8 cellular contexts compared by ENCODE assay signal in genomic region chr10:120336910-120337540, GRCh38.
DNase-seq lines count a peak whose midpoint lies in the region; ATAC-seq and TF ChIP-seq lines count a peak whose summit lies in the region.

No MANE protein-coding gene starts in this region.

- no peaks in the 10 kb centered on the region for H3K4me1 Mint-ChIP-seq in stimulated activated memory B cell treated with anti-CD40 and anti-IgM and Interleukin-4, amounts not matched to agents 10 μg/mL and 1 μg/mL and 100 μg/mL, for 72 hours

- H3K27ac Mint-ChIP-seq in stimulated activated memory B cell treated with anti-CD40 and anti-IgM and Interleukin-4, amounts not matched to agents 10 μg/mL and 1 μg/mL and 100 μg/mL, for 72 hours = no peak overlapping the region

- in situ Hi-C loops in G401 (cut with HindIII; ENCODE audit: low sequenced_read_pairs) = no loop called here

- H3K36me3 ChIP-seq in right atrium auricular region = no peaks in the 10 kb centered on the region

- no peaks in the 10 kb centered on the region for H3K36me3 Mint-ChIP-seq in stimulated activated memory B cell treated with anti-CD40 and anti-IgM and Interleukin-4, amounts not matched to agents 10 μg/mL and 1 μg/mL and 100 μg/mL, for 72 hours

- H3K4me3 Mint-ChIP-seq in stimulated activated memory B cell treated with anti-CD40 and anti-IgM and Interleukin-4, amounts not matched to agents 10 μg/mL and 1 μg/mL and 100 μg/mL, for 72 hours = no peak overlapping the region

- no peaks in the 10 kb centered on the region for H3K27me3 ChIP-seq in right atrium auricular region

- H3K27ac ChIP-seq in right atrium auricular region = no peak overlapping the region

- ATAC-seq in HG02798 (IDR thresholded peaks at IDR 0.05; ENCODE audit: poor library complexity, unreplicated experiment) = peak; percentile 54
- ATAC-seq in stimulated activated memory B cell treated with anti-CD40 and anti-IgM and Interleukin-4, amounts not matched to agents 10 μg/mL and 1 μg/mL and 100 μg/mL, for 72 hours = no peak

- no peaks in the 10 kb centered on the region for H3K9me3 ChIP-seq in right atrium auricular region

- H3K4me3 ChIP-seq in right atrium auricular region = no peak overlapping the region

- peak; percentile 46 for DNase-seq in G401 (ENCODE audit: low spot score)
- DNase-seq in RPMI7951 (ENCODE audit: low read depth) = peak; percentile 41
- DNase-seq in activated effector memory CD4-positive, alpha-beta T cell treated with Interleukin-2 at 50 U/mL for 16 hours = peak; percentile 13
- DNase-seq in right atrium auricular region (ENCODE audit: low spot score) = no peak
- peak; percentile 51 for DNase-seq in stimulated activated CD4-positive, alpha-beta T cell treated with anti-CD3 and anti-CD28 coated beads, Interleukin-12 subunit alpha, Interleukin-12 subunit beta, amount 100 ng/mL, for 4 hours
- DNase-seq in NCI-H2107 treated with DMSO at 0.1 percent for 48 hours (lab: John Stamatoyannopoulos, UW; ENCODE audit: unreplicated experiment) = no peak

- H3K9me3 Mint-ChIP-seq in stimulated activated memory B cell treated with anti-CD40 and anti-IgM and Interleukin-4, amounts not matched to agents 10 μg/mL and 1 μg/mL and 100 μg/mL, for 72 hours = no peaks in the 10 kb centered on the region

- no peaks in the 10 kb centered on the region for H3K27me3 Mint-ChIP-seq in stimulated activated memory B cell treated with anti-CD40 and anti-IgM and Interleukin-4, amounts not matched to agents 10 μg/mL and 1 μg/mL and 100 μg/mL, for 72 hours

- no peaks in the 10 kb centered on the region for H3K4me1 ChIP-seq in right atrium auricular region

- peak; percentile 37 to 71 for TF ChIP-seq CTCF in right atrium auricular region (IDR thresholded peaks at IDR 0.05)

Comparison
In these comparisons a context has a peak if more than half of its experiments do, and no peak if none do; other contexts are left out.
1. DNase-seq: peak in G401 (single experiment), RPMI7951 (single experiment), activated effector memory CD4-positive, alpha-beta T cell treated with Interleukin-2 at 50 U/mL for 16 hours (single experiment) and stimulated activated CD4-positive, alpha-beta T cell treated with anti-CD3 and anti-CD28 coated beads, Interleukin-12 subunit alpha, Interleukin-12 subunit beta, amount 100 ng/mL, for 4 hours (single experiment); none in right atrium auricular region (single experiment) and NCI-H2107 treated with DMSO at 0.1 percent for 48 hours (single experiment).